Comparison of ENCODE assay signal across 29 cellular contexts in the genomic region with DNA sequence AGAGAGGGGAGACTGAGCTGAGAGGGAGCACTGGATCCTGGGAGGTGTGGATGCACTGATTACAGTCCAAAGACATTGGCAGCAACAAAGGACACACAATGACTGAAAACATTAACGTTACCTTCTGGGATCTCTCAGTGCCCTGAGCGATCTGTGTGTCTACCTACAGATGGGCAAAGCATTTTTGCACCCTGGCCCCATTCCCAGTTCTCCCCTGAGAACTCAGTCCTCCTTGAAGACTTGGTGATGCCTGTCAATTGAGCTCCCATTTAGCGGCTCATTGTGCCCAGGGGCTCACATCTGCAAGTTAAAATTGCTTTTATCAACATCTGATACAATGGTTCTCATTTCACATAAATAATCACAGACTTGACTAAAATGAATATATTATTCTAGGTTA.
DNase-seq lines count a peak whose midpoint lies in the region; ATAC-seq and TF ChIP-seq lines count a peak whose summit lies in the region.
"Had no signal": no experiment of that assay in that cellular context is flagged by ENCODE, and none has a peak within 500 bp of the region (broad histone marks: within the 10 kb centered on the region; RNA-seq: fewer than 3 reads in every experiment).

No MANE protein-coding gene starts in this region.

- H3K36me3 Mint-ChIP-seq in activated CD4-positive, alpha-beta T cell treated with anti-CD3 and anti-CD28 coated beads, Interleukin-2, amount 10 ng/mL, durations not matched to agents 7 days and 5 days (ENCODE audit: low read depth), result no peaks in the 10 kb centered on the region
- H3K36me3 Mint-ChIP-seq: activated naive CD8-positive, alpha-beta T cell treated with anti-CD3 and anti-CD28 coated beads for 36 hours had no signal

- POLR2A ChIA-PET in activated CD4-positive, alpha-beta T cell treated with anti-CD3 and anti-CD28 coated beads, Interleukin-2, amount 10 ng/mL, durations not matched to agents 7 days and 5 days (lab: Charles Lee), result no interaction called here

- H3K27me3 Mint-ChIP-seq in activated CD4-positive, alpha-beta T cell treated with anti-CD3 and anti-CD28 coated beads, Interleukin-2, amount 10 ng/mL, durations not matched to agents 7 days and 5 days, result no peaks in the 10 kb centered on the region
- H3K27me3 Mint-ChIP-seq: activated naive CD8-positive, alpha-beta T cell treated with anti-CD3 and anti-CD28 coated beads for 36 hours; naive thymus-derived CD8-positive, alpha-beta T cell; stimulated activated memory B cell treated with anti-CD40 and anti-IgM and Interleukin-4, amounts not matched to agents 10 μg/mL and 1 μg/mL and 100 μg/mL, for 72 hours had no signal

- H3K36me3 ChIP-seq in esophagus squamous epithelium (peaks cover 0 to 29% (median 0%) of the 10 kb centered on the region in 3 donors), rectal smooth muscle tissue (ENCODE audit: control insufficient read depth, insufficient read depth, low read length) (peaks cover 5% of the 10 kb centered on the region), tibial nerve (peaks cover 0 to 15% (median 0%) of the 10 kb centered on the region in 3 donors)
- H3K36me3 ChIP-seq: HAP-1 had no signal

- 88 to 89% methylated on average over 3 of the region's 3 CpGs for WGBS in esophagus squamous epithelium, 2 donors
- 91 to 92% methylated on average over 3 of the region's 3 CpGs for WGBS in tibial nerve, 2 donors

- no peaks in the 10 kb centered on the region for H3K4me1 Mint-ChIP-seq in activated CD4-positive, alpha-beta T cell treated with anti-CD3 and anti-CD28 coated beads, Interleukin-2, amount 10 ng/mL, durations not matched to agents 7 days and 5 days
- H3K4me1 Mint-ChIP-seq: naive thymus-derived CD8-positive, alpha-beta T cell; stimulated activated memory B cell treated with anti-CD40 and anti-IgM and Interleukin-4, amounts not matched to agents 10 μg/mL and 1 μg/mL and 100 μg/mL, for 72 hours had no signal

- H3K27ac ChIP-seq in caudate nucleus (ENCODE audit: low read depth, low read length) (peak overlapping the region; percentile 97), esophagus squamous epithelium (peak overlapping the region in 3 of 4 donors; percentile 85 to 94 (median 89)), rectal smooth muscle tissue (ENCODE audit: low read depth, low read length) (peak overlapping the region; percentile 90), tibial nerve (peak overlapping the region; percentile 82 to 95 (median 91))
- H3K27ac ChIP-seq: BLaER1 treated with 17β-estradiol and CSF1 and Interleukin-3, amounts not matched to agents 10 nM and 100 nM; VCaP had no signal

- DNase-seq in caudate nucleus (lab: John Stamatoyannopoulos, UW), result no peak
- no peak for DNase-seq in esophagus squamous epithelium (lab: John Stamatoyannopoulos, UW)
- no peak for DNase-seq in tibial nerve (ENCODE audit: low spot score in 2 of 2)
- DNase-seq in activated CD4-positive, alpha-beta T cell treated with anti-CD3 and anti-CD28 coated beads, Interleukin-2, amount 10 ng/mL, durations not matched to agents 7 days and 5 days, result no peak
- DNase-seq: activated CD4-positive, alpha-beta T cell treated with anti-CD3 and anti-CD28 coated beads for 48 hours; activated CD8-positive, alpha-beta memory T cell treated with anti-CD3 and anti-CD28 coated beads for 24 hours; activated naive CD8-positive, alpha-beta T cell treated with anti-CD3 and anti-CD28 coated beads for 36 hours; activated T-cell treated with anti-CD3 and anti-CD28 coated beads for 4 hours; aorta; erythroblast; head of caudate nucleus; islet precursor cell; Kasumi-1; naive thymus-derived CD8-positive, alpha-beta T cell; NCI-H1417 treated with DMSO at 0.1 percent for 48 hours; NCI-H2081; NCI-H446 treated with DMSO at 0.1 percent for 48 hours; occipital lobe; SIG-M5; SW 1271; T-helper 9 cell; testis had no signal

- ATAC-seq in HG02973 (IDR thresholded peaks at IDR 0.05; ENCODE audit: unreplicated experiment), result no peak
- no peak for ATAC-seq in HG02678 (IDR thresholded peaks at IDR 0.05; ENCODE audit: unreplicated experiment)
- ATAC-seq: naive thymus-derived CD8-positive, alpha-beta T cell; stimulated activated memory B cell treated with anti-CD40 and anti-IgM and Interleukin-4, amounts not matched to agents 10 μg/mL and 1 μg/mL and 100 μg/mL, for 72 hours had no signal

- H3K27ac Mint-ChIP-seq in activated CD4-positive, alpha-beta T cell treated with anti-CD3 and anti-CD28 coated beads, Interleukin-2, amount 10 ng/mL, durations not matched to agents 7 days and 5 days, result no peak overlapping the region
- H3K27ac Mint-ChIP-seq: activated naive CD8-positive, alpha-beta T cell treated with anti-CD3 and anti-CD28 coated beads for 36 hours; naive thymus-derived CD8-positive, alpha-beta T cell; stimulated activated memory B cell treated with anti-CD40 and anti-IgM and Interleukin-4, amounts not matched to agents 10 μg/mL and 1 μg/mL and 100 μg/mL, for 72 hours had no signal

- no peak for TF ChIP-seq EP300 in tibial nerve (IDR thresholded peaks at IDR 0.05)

- intact Hi-C loops in esophagus squamous epithelium (cut with DNase I), result no loop called here

- H3K9ac ChIP-seq in rectal smooth muscle tissue (ENCODE audit: low read length), result no peak overlapping the region
- H3K9ac ChIP-seq: BLaER1 treated with 17β-estradiol and CSF1 and Interleukin-3, amounts not matched to agents 10 nM and 100 nM had no signal

- H3K4me3 ChIP-seq in esophagus squamous epithelium (no peak overlapping the region), rectal smooth muscle tissue (ENCODE audit: low read length) (no peak overlapping the region), tibial nerve (no peak overlapping the region)
- H3K4me3 ChIP-seq: BLaER1 treated with 17β-estradiol and CSF1 and Interleukin-3, amounts not matched to agents 10 nM and 100 nM; HAP-1; testis had no signal

- TF ChIP-seq POLR2A in esophagus squamous epithelium (IDR thresholded peaks at IDR 0.05), result no peak
- no peak for TF ChIP-seq POLR2A in tibial nerve (IDR thresholded peaks at IDR 0.05)

- CTCF ChIA-PET in activated CD4-positive, alpha-beta T cell treated with anti-CD3 and anti-CD28 coated beads, Interleukin-2, amount 10 ng/mL, durations not matched to agents 7 days and 5 days (lab: Charles Lee), result no interaction called here

- H3K4me1 ChIP-seq in esophagus squamous epithelium (peaks cover 9 to 68% (median 37%) of the 10 kb centered on the region in 3 donors), rectal smooth muscle tissue (ENCODE audit: control insufficient read depth, insufficient read depth, low read length) (peaks cover 35% of the 10 kb centered on the region), tibial nerve (peaks cover 0 to 87% (median 47%) of the 10 kb centered on the region in 4 donors)
- H3K4me1 ChIP-seq: HAP-1 had no signal

- no peak overlapping the region for H3K4me3 Mint-ChIP-seq in activated CD4-positive, alpha-beta T cell treated with anti-CD3 and anti-CD28 coated beads, Interleukin-2, amount 10 ng/mL, durations not matched to agents 7 days and 5 days
- H3K4me3 Mint-ChIP-seq: activated naive CD8-positive, alpha-beta T cell treated with anti-CD3 and anti-CD28 coated beads for 36 hours; naive thymus-derived CD8-positive, alpha-beta T cell; stimulated activated memory B cell treated with anti-CD40 and anti-IgM and Interleukin-4, amounts not matched to agents 10 μg/mL and 1 μg/mL and 100 μg/mL, for 72 hours had no signal

- TF ChIP-seq CTCF in esophagus squamous epithelium (IDR thresholded peaks at IDR 0.05) (no peak), tibial nerve (IDR thresholded peaks at IDR 0.05) (no peak)

- no peaks in the 10 kb centered on the region for H3K9me3 ChIP-seq in esophagus squamous epithelium
- no peaks in the 10 kb centered on the region for H3K9me3 ChIP-seq in tibial nerve
- H3K9me3 ChIP-seq: BLaER1 treated with 17β-estradiol and CSF1 and Interleukin-3, amounts not matched to agents 10 nM and 100 nM; HAP-1; testis had no signal

- no peaks in the 10 kb centered on the region for H3K9me3 Mint-ChIP-seq in activated CD4-positive, alpha-beta T cell treated with anti-CD3 and anti-CD28 coated beads, Interleukin-2, amount 10 ng/mL, durations not matched to agents 7 days and 5 days
- H3K9me3 Mint-ChIP-seq: activated naive CD8-positive, alpha-beta T cell treated with anti-CD3 and anti-CD28 coated beads for 36 hours; naive thymus-derived CD8-positive, alpha-beta T cell; stimulated activated memory B cell treated with anti-CD40 and anti-IgM and Interleukin-4, amounts not matched to agents 10 μg/mL and 1 μg/mL and 100 μg/mL, for 72 hours had no signal

- no peaks in the 10 kb centered on the region for H3K27me3 ChIP-seq in esophagus squamous epithelium
- no peaks in the 10 kb centered on the region for H3K27me3 ChIP-seq in rectal smooth muscle tissue (ENCODE audit: control insufficient read depth, insufficient read depth, low read length)
- H3K27me3 ChIP-seq in tibial nerve, result no peaks in the 10 kb centered on the region
- H3K27me3 ChIP-seq: BLaER1 treated with 17β-estradiol and CSF1 and Interleukin-3, amounts not matched to agents 10 nM and 100 nM; testis had no signal
